ENCODE assay signal across 8 cellular contexts in genomic region chr16:20898938-20899502, GRCh38. TPM values are rescaled to one million over a fixed set of nuclear protein-coding genes. Genes with fewer than 3 reads are reported as not detected.
A peak's percentile ranks its signal among the peaks of the same experiment; 100 is the strongest.
DNase-seq lines count a peak whose midpoint lies in the region; ATAC-seq and TF ChIP-seq lines count a peak whose summit lies in the region.

No MANE protein-coding gene starts in this region.

- H3K4me1 Mint-ChIP-seq in activated T-cell treated with anti-CD3 and anti-CD28 coated beads, Interleukin-2, amount 50 U/mL, for 4 hours (ENCODE audit: low read depth) = peaks cover 53% of the 10 kb centered on the region

- peaks cover 7 to 45% of the 10 kb centered on the region in 2 donors for H3K4me1 ChIP-seq in ascending aorta
- H3K4me1 ChIP-seq in tibial nerve = peaks cover 0 to 79% (median 40%) of the 10 kb centered on the region in 4 donors

- TF ChIP-seq POLR2A in tibial nerve (IDR thresholded peaks at IDR 0.05) = no peak

- intact Hi-C loops in ascending aorta (cut with DNase I) = loop anchor here (5.0 kb wide), 1 partner anchor 1053 kb away; the partner anchor contains the start of gene UQCRC2

- no peak for ATAC-seq in activated T-cell treated with anti-CD3 and anti-CD28 coated beads, Interleukin-2, amount 50 U/mL, for 4 hours
- ATAC-seq in HG03135 (IDR thresholded peaks at IDR 0.05; ENCODE audit: unreplicated experiment) (no peak), HG02798 (IDR thresholded peaks at IDR 0.05; ENCODE audit: poor library complexity, unreplicated experiment) (no peak)

- TF ChIP-seq EP300 in tibial nerve (IDR thresholded peaks at IDR 0.05) = peak in 1 of 2 donors; percentile 17

- peaks cover 5 to 29% of the 10 kb centered on the region in 2 donors for H3K36me3 ChIP-seq in ascending aorta
- H3K36me3 ChIP-seq in tibial nerve = peaks cover 0 to 20% (median 0%) of the 10 kb centered on the region in 3 donors

- no peaks in the 10 kb centered on the region for H3K27me3 Mint-ChIP-seq in activated T-cell treated with anti-CD3 and anti-CD28 coated beads, Interleukin-2, amount 50 U/mL, for 4 hours (ENCODE audit: low read depth)

- H3K27ac ChIP-seq in ascending aorta (peak overlapping the region; percentile 96 to 100), tibial nerve (peak overlapping the region; percentile 91 to 100 (median 95))

- H3K27me3 ChIP-seq in ascending aorta (no peaks in the 10 kb centered on the region), tibial nerve (no peaks in the 10 kb centered on the region)

- TF ChIP-seq CTCF in ascending aorta (IDR thresholded peaks at IDR 0.05) = no peak
- TF ChIP-seq CTCF in tibial nerve (IDR thresholded peaks at IDR 0.05) = no peak
- TF ChIP-seq CTCF in GM20000 (IDR thresholded peaks at IDR 0.05; ENCODE audit: extremely low read depth, missing control alignments) = no peak

- WGBS in tibial nerve, 2 donors = 14 to 21% methylated on average over 8 of the region's 8 CpGs

- no peaks in the 10 kb centered on the region for H3K9me3 Mint-ChIP-seq in activated T-cell treated with anti-CD3 and anti-CD28 coated beads, Interleukin-2, amount 50 U/mL, for 4 hours

- DNase-seq in activated T-cell treated with anti-CD3 and anti-CD28 coated beads, Interleukin-2, amount 50 U/mL, for 4 hours = no peak
- DNase-seq in activated T-cell treated with anti-CD3 and anti-CD28 coated beads, Interleukin-2, amount 50 U/mL, for 1 hour = no peak
- DNase-seq in ascending aorta (ENCODE audit: low spot score in 2 of 2) (peak in 1 of 2 donors; percentile 57), kidney tubule cell (ENCODE audit: low spot score) (peak; percentile 84), tibial nerve (ENCODE audit: low spot score in 2 of 2) (no peak), GM20000 (ENCODE audit: low spot score) (no peak)

- no peaks in the 10 kb centered on the region for H3K9me3 ChIP-seq in ascending aorta
- no peaks in the 10 kb centered on the region for H3K9me3 ChIP-seq in tibial nerve

- H3K4me3 Mint-ChIP-seq in activated T-cell treated with anti-CD3 and anti-CD28 coated beads, Interleukin-2, amount 50 U/mL, for 4 hours = peak overlapping the region; percentile 95

- peaks cover 9% of the 10 kb centered on the region for H3K36me3 Mint-ChIP-seq in activated T-cell treated with anti-CD3 and anti-CD28 coated beads, Interleukin-2, amount 50 U/mL, for 4 hours (ENCODE audit: insufficient read depth)

- H3K4me3 ChIP-seq in ascending aorta (peak overlapping the region; percentile 80 to 93), tibial nerve (peak overlapping the region; percentile 55 to 88 (median 74))

RNA-seq across cellular contexts. Expression of gene DCUN1D3, which starts 1.1 kb away (rescaled TPM):
- 1 to 10 TPM; 5.8 to 7.5 (median 7.3) TPM for total RNA-seq in activated T-cell treated with anti-CD3 and anti-CD28 coated beads, Interleukin-2, amount 50 U/mL, for 4 hours
- total RNA-seq in ascending aorta = 9.8 TPM
- 10 to 100 TPM; 28.8 to 37.5 (median 29.3) TPM for total RNA-seq in tibial nerve

RNA-seq across cellular contexts. Expression of gene LYRM1, which starts 1.6 kb away (rescaled TPM):
- 10 to 100 TPM; 16.0 to 18.2 (median 16.4) TPM for total RNA-seq in activated T-cell treated with anti-CD3 and anti-CD28 coated beads, Interleukin-2, amount 50 U/mL, for 4 hours
- total RNA-seq in ascending aorta (3.9 TPM), tibial nerve (10 to 100 TPM; 30.6 to 67.3 (median 39.4) TPM)
